1 cellular context compared by ENCODE assay signal in genomic region chr6:20401403-20402180, GRCh38.
TF ChIP-seq lines count a peak whose summit lies in the region.

TSS of gene E2F3 (plus strand) at chr6:20401879. CDS start at chr6:20402233, 354 bp downstream.

TF ChIP-seq in K562, 482 proteins besides CTCF, POLR2A, EP300 and RAD21 (continued from another document and continues in another):
- TF ChIP-seq SUPT5H (IDR thresholded peaks at IDR 0.05) (peak; percentile 98), TCF7L2 (IDR thresholded peaks at IDR 0.05; ENCODE audit: low read depth, low read length) (no peak), TRIM24 (IDR thresholded peaks at IDR 0.05) (peak; percentile 65 to 68), ZSCAN32 (CRISPR knock-in tag; IDR thresholded peaks at IDR 0.05) (no peak), GATAD2B (IDR thresholded peaks at IDR 0.05; ENCODE audit: borderline replicate concordance) (peak; percentile 60), FOXK1 (CRISPR knock-in tag; IDR thresholded peaks at IDR 0.05; ENCODE audit: borderline replicate concordance) (peak; percentile 90; the same call in 1 of the 2 replicates), SIN3A (IDR thresholded peaks at IDR 0.05; ENCODE audit: borderline replicate concordance in 2 of 2, control insufficient read depth in 1 of 2, low read depth in 2 of 2, low read length in 2 of 2) (peak in 1 of 2 experiments; percentile 84; a peak in 2 of 4 replicates), GABPB1 (CRISPR knock-in tag; IDR thresholded peaks at IDR 0.05) (peak; percentile 78), HMG20B (CRISPR knock-in tag; IDR thresholded peaks at IDR 0.05) (no peak), CCAR2 (IDR thresholded peaks at IDR 0.05; ENCODE audit: low read depth, low read length) (no peak), NR0B1 (IDR thresholded peaks at IDR 0.05; ENCODE audit: partially characterized antibody) (no peak), ZNF511 (CRISPR knock-in tag; IDR thresholded peaks at IDR 0.05) (peak; percentile 99), TRIM28 (IDR thresholded peaks at IDR 0.05) (peak; percentile 42; the same call in 1 of the 2 replicates), MEF2A (IDR thresholded peaks at IDR 0.05; ENCODE audit: control insufficient read depth, low read depth, low read length) (0 out of 2 replicates have a peak, but pooled peaks have one; percentile 47), JUND (IDR thresholded peaks at IDR 0.05; ENCODE audit: borderline replicate concordance, low read depth, low read length) (peak; percentile 5), JUND (tag; IDR thresholded peaks at IDR 0.05; ENCODE audit: borderline replicate concordance, low read depth, low read length) (no peak), ZNF143 (CRISPR knock-in tag; IDR thresholded peaks at IDR 0.05) (no peak), CEBPG (CRISPR knock-in tag; IDR thresholded peaks at IDR 0.05) (0 out of 2 replicates have a peak, but pooled peaks have one; percentile 3), CEBPG (tag; conservative IDR thresholded peaks at IDR 0.05 in 1 of 2, IDR thresholded peaks at IDR 0.05 in 1 of 2) (no peak), NCOR1 (IDR thresholded peaks at IDR 0.05) (peak; percentile 71), ZBTB40 (IDR thresholded peaks at IDR 0.05) (no peak), ZBTB40 (CRISPR knock-in tag; IDR thresholded peaks at IDR 0.05) (peak; percentile 60), KDM5B (IDR thresholded peaks at IDR 0.05; ENCODE audit: insufficient replicate concordance, low read depth, low read length) (peak; percentile 87), SAFB2 (IDR thresholded peaks at IDR 0.05; ENCODE audit: borderline replicate concordance, low read depth, low read length, severe bottlenecking) (no peak), CSDE1 (IDR thresholded peaks at IDR 0.05) (peak in 1 of 2 experiments; percentile 76; a peak in 2 of 4 replicates), CLOCK (CRISPR knock-in tag; IDR thresholded peaks at IDR 0.05; ENCODE audit: borderline replicate concordance) (no peak), SRF (CRISPR knock-in tag; IDR thresholded peaks at IDR 0.05) (peak in 1 of 2 experiments; percentile 89; a peak in 2 of 4 replicates), BMI1 (IDR thresholded peaks at IDR 0.05; ENCODE audit: low read length) (peak; percentile 89), SRSF1 (IDR thresholded peaks at IDR 0.05; ENCODE audit: low read depth, low read length) (peak; percentile 83; the same call in 1 of the 2 replicates), HMGN3 (IDR thresholded peaks at IDR 0.05; ENCODE audit: borderline replicate concordance, extremely low read depth, insufficient read length, low read depth, low read length) (peak; percentile 42), MAFG (tag; conservative IDR thresholded peaks at IDR 0.05) (no peak), DEAF1 (CRISPR knock-in tag; IDR thresholded peaks at IDR 0.05) (no peak), C11orf30 (IDR thresholded peaks at IDR 0.05; ENCODE audit: low read depth) (no peak), CHD4 (IDR thresholded peaks at IDR 0.05; ENCODE audit: insufficient read depth, insufficient replicate concordance, low read depth, low read length, poor library complexity, severe bottlenecking) (no peak), ZC3H8 (IDR thresholded peaks at IDR 0.05) (no peak), FOXJ3 (CRISPR knock-in tag; IDR thresholded peaks at IDR 0.05) (0 out of 2 replicates have a peak, but pooled peaks have one; percentile 37), CBX1 (IDR thresholded peaks at IDR 0.05; ENCODE audit: low read depth) (peak; percentile 82; the same call in 1 of the 2 replicates), ZNF146 (CRISPR knock-in tag; IDR thresholded peaks at IDR 0.05; ENCODE audit: unreplicated experiment) (no peak), BRD9 (IDR thresholded peaks at IDR 0.05; ENCODE audit: low read depth, partially characterized antibody) (peak; percentile 99), NR1H2 (CRISPR knock-in tag; IDR thresholded peaks at IDR 0.05) (peak; percentile 92), ARID1B (IDR thresholded peaks at IDR 0.05) (peak; percentile 32; the same call in 1 of the 2 replicates), MYC (IDR thresholded peaks at IDR 0.05; ENCODE audit: low read depth, low read length) (peak; percentile 89), MYC (CRISPR knock-in tag; IDR thresholded peaks at IDR 0.05; ENCODE audit: borderline replicate concordance, low read depth) (no peak), TGIF2 (CRISPR knock-in tag; IDR thresholded peaks at IDR 0.05) (peak; percentile 45; the same call in 1 of the 2 replicates), NCOA4 (IDR thresholded peaks at IDR 0.05; ENCODE audit: partially characterized antibody) (no peak), HDAC2 (IDR thresholded peaks at IDR 0.05) (peak; percentile 34; the same call in 1 of the 2 replicates), ARID3A (IDR thresholded peaks at IDR 0.05; ENCODE audit: borderline replicate concordance, low read depth, low read length) (no peak; the same call in 1 of the 2 replicates), NFATC3 (IDR thresholded peaks at IDR 0.05) (0 out of 2 replicates have a peak, but pooled peaks have one; percentile 58), ZBTB9 (CRISPR knock-in tag; IDR thresholded peaks at IDR 0.05) (no peak), ZNF431 (CRISPR knock-in tag; IDR thresholded peaks at IDR 0.05) (peak; percentile 78), XRCC3 (IDR thresholded peaks at IDR 0.05) (no peak), CAMTA2 (CRISPR knock-in tag; conservative IDR thresholded peaks at IDR 0.05) (0 out of 2 replicates have a peak, but pooled peaks have one; percentile 65)
